ENCODE assay signal across 8 cellular contexts in genomic region chr16:90077757-90078593, GRCh38. TPM values are rescaled to one million over a fixed set of nuclear protein-coding genes. Genes with fewer than 3 reads are reported as not detected.
A peak's percentile ranks its signal among the peaks of the same experiment; 100 is the strongest.
DNase-seq lines count a peak whose midpoint lies in the region; ATAC-seq and TF ChIP-seq lines count a peak whose summit lies in the region.

No MANE protein-coding gene starts in this region.

- peaks cover 9% of the 10 kb centered on the region for H3K27me3 Mint-ChIP-seq in Caco-2 (ENCODE audit: insufficient read depth, unreplicated experiment)

- H3K9me3 ChIP-seq in Caco-2: peaks cover 2% of the 10 kb centered on the region; the same call in 1 of the 2 replicates

- H3K4me1 ChIP-seq in Caco-2: peaks cover 3% of the 10 kb centered on the region; the same call in 1 of the 2 replicates

- in situ Hi-C loops in KBM-7 (cut with MboI; ENCODE audit: low pct_unique_long_range_greater_than_20kb, low sequenced_read_pairs): no loop called here

- intact Hi-C loops in Caco-2 (cut with micrococcal nuclease; ENCODE audit: unreplicated experiment): loop anchor here (2.0 kb wide), 1 partner anchor 19 kb away; no protein-coding TSS in a partner anchor

- H3K27me3 ChIP-seq in Caco-2 (replicated peaks; ENCODE audit: control insufficient read depth, insufficient read depth, low read length): no peaks in the 10 kb centered on the region

- ATAC-seq in GM19372 (IDR thresholded peaks at IDR 0.05; ENCODE audit: low read depth, unreplicated experiment) (peak; percentile 40), HG03469 (IDR thresholded peaks at IDR 0.05; ENCODE audit: unreplicated experiment) (peak; percentile 19), left lobe of liver (peak; percentile 15)

- H3K36me3 ChIP-seq in Caco-2 (ENCODE audit: control insufficient read depth, insufficient read depth, low read length): no peaks in the 10 kb centered on the region

- H3K4me1 Mint-ChIP-seq in Caco-2 (ENCODE audit: low read depth, unreplicated experiment): peaks cover 10% of the 10 kb centered on the region

- POLR2A ChIA-PET in Caco-2 (lab: Charles Lee) (interaction anchor here (0.6 kb wide), 1 partner anchor 55 kb away, joined by 3 read pairs; no protein-coding TSS in a partner anchor), RWPE1 (lab: Yijun Ruan, JAX; ENCODE audit: low non-redundant PET) (no interaction called here)

- H3K27ac ChIP-seq in RWPE1: peak overlapping the region; percentile 70

- TF ChIP-seq CTCF in Caco-2 (IDR thresholded peaks at IDR 0.05; ENCODE audit: insufficient read depth in 1 of 2, low read depth in 1 of 2, low read length in 1 of 2, severe bottlenecking in 1 of 2, unreplicated experiment in 1 of 2): no peak
- TF ChIP-seq CTCF in RWPE1 (conservative IDR thresholded peaks at IDR 0.05; ENCODE audit: low read depth): no peak

- H3K4me3 ChIP-seq in Caco-2 (ENCODE audit: low read depth, low read length): peak overlapping the region; percentile 37

- BruUV-seq in Caco-2 (replicated peaks; lab: Mats Ljungman, UMichigan): TSS peak; percentile 97

- H3K36me3 Mint-ChIP-seq in Caco-2 (ENCODE audit: insufficient read depth, unreplicated experiment): peaks cover 20% of the 10 kb centered on the region

- CTCF ChIA-PET in Caco-2 (lab: Charles Lee): no interaction called here
- CTCF ChIA-PET in RWPE1 (lab: Yijun Ruan, JAX): interaction anchor here (1.3 kb wide), 1 partner anchor 372 kb away, joined by 6 read pairs; no protein-coding TSS in a partner anchor

- H3K4me3 Mint-ChIP-seq in Caco-2 (ENCODE audit: unreplicated experiment): peak overlapping the region; percentile 94

- H3K27ac Mint-ChIP-seq in Caco-2 (ENCODE audit: unreplicated experiment): peak overlapping the region; percentile 98

- DNase-seq in Caco-2 (peak; percentile 59 to 66), RWPE1 (ENCODE audit: low spot score) (no peak), left lobe of liver (ENCODE audit: low spot score) (no peak), stromal cell of bone marrow (ENCODE audit: low read depth) (peak; percentile 9), KBM-7 (no peak)
- peak; percentile 60 for DNase-seq in central memory CD4-positive, alpha-beta T cell

- H3K9me3 Mint-ChIP-seq in Caco-2 (ENCODE audit: unreplicated experiment): no peaks in the 10 kb centered on the region

RNA-seq across cellular contexts. Expression of gene PRDM7, which starts 0.8 kb away (rescaled TPM):
- total RNA-seq in Caco-2 (2022) (not detected in 2 replicates), left lobe of liver (not detected)

RNA-seq across cellular contexts. Expression of gene DBNDD1, which starts 58.7 kb away (rescaled TPM):
- total RNA-seq in Caco-2 (2022): 64.2 and 64.6 TPM in 2 replicates
- 3.3 TPM for total RNA-seq in left lobe of liver

Comparison
In these comparisons a context has a peak if more than half of its experiments do, and no peak if none do; other contexts are left out.
1. DNase-seq: peak in Caco-2 (2 of 2), central memory CD4-positive, alpha-beta T cell (single experiment) and stromal cell of bone marrow (single experiment); none in RWPE1 (single experiment), left lobe of liver (single experiment) and KBM-7 (single experiment).
2. RNA of gene DBNDD1, which starts 58.7 kb away (total RNA-seq): 64.2 to 64.6 TPM in Caco-2; 3.3 TPM in left lobe of liver (single experiment); every median in the first group is over 10 times any median in the second.
3. Peak in every context shown above with its lines, with median percentiles within 50 percentile points of each other: ATAC-seq.